14 cellular contexts compared by ENCODE assay signal in the genomic region with DNA sequence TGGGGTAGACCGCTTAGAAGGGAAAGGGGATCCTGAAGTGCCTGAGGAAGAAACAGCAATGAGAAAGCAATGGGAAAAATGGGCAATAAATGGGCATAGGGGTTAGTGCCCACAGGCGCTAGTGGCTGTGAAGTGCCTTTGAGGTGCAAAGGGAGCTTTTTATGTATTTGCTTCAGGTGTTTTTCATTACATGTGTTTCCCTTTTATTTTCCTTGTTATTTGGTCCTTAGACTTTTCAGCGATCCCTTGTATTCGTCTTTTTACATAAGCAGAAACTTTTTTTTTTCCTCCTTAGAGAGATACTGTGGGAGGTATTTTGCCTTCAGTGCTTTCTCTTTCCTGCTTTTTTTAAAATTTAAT. TPM values are rescaled to one million over a fixed set of nuclear protein-coding genes. Genes with fewer than 3 reads are reported as not detected.
DNase-seq lines count a peak whose midpoint lies in the region; ATAC-seq, FAIRE-seq and TF ChIP-seq lines count a peak whose summit lies in the region.
"Had no signal": no experiment of that assay in that cellular context is flagged by ENCODE, and none has a peak within 500 bp of the region (broad histone marks: within the 10 kb centered on the region; RNA-seq: fewer than 3 reads in every experiment).

No MANE protein-coding gene starts in this region.

- no peak for ATAC-seq in T-helper 17 cell
- ATAC-seq in left lung, result no peak
- ATAC-seq in activated CD8-positive, alpha-beta T cell treated with anti-CD3 and anti-CD28 coated beads for 36 hours, result no peak
- ATAC-seq: HCT116 had no signal

- H2BK20ac ChIP-seq in H9 (ENCODE audit: low read depth, low read length, poor library complexity, severe bottlenecking), result no peak overlapping the region

- no peak overlapping the region for H3K23ac ChIP-seq in H9 (ENCODE audit: insufficient read length, low read depth, low read length)

- H3K4me1 Mint-ChIP-seq in H9, result peaks cover 39 to 78% of the 10 kb centered on the region in 2 experiments
- H3K4me1 Mint-ChIP-seq in T-helper 17 cell, result peaks cover 28% of the 10 kb centered on the region
- H3K4me1 Mint-ChIP-seq in activated CD8-positive, alpha-beta T cell treated with anti-CD3 and anti-CD28 coated beads for 36 hours (ENCODE audit: low read depth), result peaks cover 19% of the 10 kb centered on the region

- H3K9ac ChIP-seq in H9 (ENCODE audit: extremely low read depth, insufficient read length, low read length), result no peak overlapping the region

- POLR2A ChIA-PET in activated CD8-positive, alpha-beta T cell treated with anti-CD3 and anti-CD28 coated beads for 36 hours (lab: Charles Lee), result interaction anchor here (0.6 kb wide), 1 partner anchor 32 kb away, joined by 3 read pairs; no protein-coding TSS in a partner anchor

- no peak overlapping the region for H3K14ac ChIP-seq in H9 (ENCODE audit: insufficient read depth, low read length)

- H3K23me2 ChIP-seq in H9 (ENCODE audit: insufficient read length, low read depth, low read length, poor library complexity, severe bottlenecking), result peaks cover 5% of the 10 kb centered on the region

- H3K4me3 Mint-ChIP-seq in H9, result peak overlapping the region in 1 of 2 experiments; percentile 43; a peak in 2 of 5 replicates
- H3K4me3 Mint-ChIP-seq in T-helper 17 cell, result peak overlapping the region; percentile 77
- no peak overlapping the region for H3K4me3 Mint-ChIP-seq in activated CD8-positive, alpha-beta T cell treated with anti-CD3 and anti-CD28 coated beads for 36 hours

- TF ChIP-seq CTCF in H9 (conservative IDR thresholded peaks at IDR 0.05), result no peak
- no peak for TF ChIP-seq CTCF in left lung (IDR thresholded peaks at IDR 0.05)
- no peak for TF ChIP-seq CTCF in suprapubic skin (IDR thresholded peaks at IDR 0.05)
- TF ChIP-seq CTCF in activated CD8-positive, alpha-beta T cell treated with anti-CD3 and anti-CD28 coated beads for 36 hours (IDR thresholded peaks at IDR 0.05), result no peak

- no peak overlapping the region for H3K18ac ChIP-seq in H9 (ENCODE audit: insufficient read length, low read depth, low read length)

- H3K36me3 Mint-ChIP-seq in H9 (ENCODE audit: insufficient read depth in 1 of 3, low read depth in 3 of 3) (no peaks in the 10 kb centered on the region), T-helper 17 cell (ENCODE audit: low read depth) (peaks cover 5% of the 10 kb centered on the region)
- peaks cover 1% of the 10 kb centered on the region for H3K36me3 Mint-ChIP-seq in activated CD8-positive, alpha-beta T cell treated with anti-CD3 and anti-CD28 coated beads for 36 hours (ENCODE audit: low read depth)

- no peak overlapping the region for H2BK15ac ChIP-seq in H9 (ENCODE audit: low read depth, low read length)

- H3K9me3 Mint-ChIP-seq in H9, result peaks cover 4 to 13% of the 10 kb centered on the region in 2 experiments
- no peaks in the 10 kb centered on the region for H3K9me3 Mint-ChIP-seq in activated CD8-positive, alpha-beta T cell treated with anti-CD3 and anti-CD28 coated beads for 36 hours
- H3K9me3 Mint-ChIP-seq: dendritic cell treated with granulocyte-macrophage colony-stimulating factor and Interleukin-4, amounts not matched to agents 40 ng/mL and 50 ng/mL, for 4 days had no signal

- H3K79me1 ChIP-seq in H9 (ENCODE audit: insufficient read depth, low read depth, low read length, poor library complexity, severe bottlenecking), result no peaks in the 10 kb centered on the region

- no peak overlapping the region for H3K27ac Mint-ChIP-seq in H9
- H3K27ac Mint-ChIP-seq in T-helper 17 cell, result no peak overlapping the region
- no peak overlapping the region for H3K27ac Mint-ChIP-seq in activated CD8-positive, alpha-beta T cell treated with anti-CD3 and anti-CD28 coated beads for 36 hours
- H3K27ac Mint-ChIP-seq: dendritic cell treated with granulocyte-macrophage colony-stimulating factor and Interleukin-4, amounts not matched to agents 40 ng/mL and 50 ng/mL, for 4 days had no signal

- H3K27me3 Mint-ChIP-seq in H9 (ENCODE audit: low read depth) (peaks cover 100% of the 10 kb centered on the region), T-helper 17 cell (peaks cover 74% of the 10 kb centered on the region)
- H3K27me3 Mint-ChIP-seq in activated CD8-positive, alpha-beta T cell treated with anti-CD3 and anti-CD28 coated beads for 36 hours, result peaks cover 52% of the 10 kb centered on the region

- H4K20me1 ChIP-seq in H9 (ENCODE audit: control insufficient read depth, insufficient read depth, insufficient read length), result peaks cover 2% of the 10 kb centered on the region

- DNase-seq in H9 (no peak), T-helper 17 cell (no peak), left lung (no peak), suprapubic skin (ENCODE audit: low spot score in 2 of 2) (no peak), RCC 7860 (ENCODE audit: low spot score) (no peak), OCI-M2 (lab: John Stamatoyannopoulos, UW; ENCODE audit: unreplicated experiment) (no peak)
- DNase-seq in activated CD8-positive, alpha-beta T cell treated with anti-CD3 and anti-CD28 coated beads for 36 hours, result no peak
- DNase-seq: activated CD4-positive, CD25-positive, alpha-beta regulatory T cell; DMS 273 treated with DMSO at 0.1 percent for 48 hours; NCI-H510A treated with DMSO at 0.1 percent for 48 hours had no signal

- H3K9me3 ChIP-seq in H9 (ENCODE audit: control insufficient read depth, low read depth, low read length) (no peaks in the 10 kb centered on the region), T-helper 17 cell (ENCODE audit: control insufficient read depth, low read length, poor library complexity, severe bottlenecking) (no peaks in the 10 kb centered on the region), left lung (no peaks in the 10 kb centered on the region), suprapubic skin (no peaks in the 10 kb centered on the region)

- peaks cover 7% of the 10 kb centered on the region for H3K4me1 ChIP-seq in H9 (ENCODE audit: insufficient read depth, low read length)
- peaks cover 66 to 90% of the 10 kb centered on the region in 2 donors for H3K4me1 ChIP-seq in left lung
- peaks cover 95% of the 10 kb centered on the region for H3K4me1 ChIP-seq in suprapubic skin

- no peak overlapping the region for H3K4ac ChIP-seq in H9 (ENCODE audit: low read depth, low read length)

- no peak overlapping the region for H2BK120ac ChIP-seq in H9 (ENCODE audit: low read depth, low read length, poor library complexity, severe bottlenecking)

- H2AK5ac ChIP-seq in H9 (ENCODE audit: insufficient read length, low read length), result no peak overlapping the region

- H3K27ac ChIP-seq in H9 (ENCODE audit: insufficient read length, low read depth, low read length) (no peak overlapping the region), left lung (peak overlapping the region; percentile 77 to 94), suprapubic skin (peak overlapping the region; percentile 97)

- intact Hi-C loops in left lung (cut with DNase I), result no loop called here
- intact Hi-C loops in activated CD8-positive, alpha-beta T cell treated with anti-CD3 and anti-CD28 coated beads for 36 hours (cut with micrococcal nuclease), result no loop called here

- no peak overlapping the region for H4K5ac ChIP-seq in H9 (ENCODE audit: insufficient read length, low read depth, low read length)

- H4K91ac ChIP-seq in H9 (ENCODE audit: insufficient read length, low read depth, low read length), result no peak overlapping the region

- H3K4me3 ChIP-seq in left lung (no peak overlapping the region), suprapubic skin (peak overlapping the region; percentile 50)

- no CpG with 5 or more reads among the region's 4 CpGs for WGBS in H9 (ENCODE audit: extremely low coverage, insufficient read length, low lambda C conversion rate)
- WGBS in suprapubic skin, result 49% methylated on average over 4 of the region's 4 CpGs

- no peak overlapping the region for H2BK12ac ChIP-seq in H9 (ENCODE audit: insufficient read length, low read depth, low read length)

- H3K27me3 ChIP-seq in H9 (ENCODE audit: insufficient read depth, low read length) (peaks cover 93% of the 10 kb centered on the region), left lung (peaks cover 0 to 56% of the 10 kb centered on the region in 2 donors), suprapubic skin (no peaks in the 10 kb centered on the region)

- H3K79me2 ChIP-seq in H9 (ENCODE audit: insufficient read depth, low read length), result no peaks in the 10 kb centered on the region

- H2BK5ac ChIP-seq in H9 (ENCODE audit: insufficient read length, low read length), result no peak overlapping the region

- no peaks in the 10 kb centered on the region for H3K36me3 ChIP-seq in left lung
- H3K36me3 ChIP-seq in suprapubic skin, result no peaks in the 10 kb centered on the region

- H3K4me2 ChIP-seq in H9 (ENCODE audit: insufficient read depth, insufficient read length, low read length), result peak overlapping the region; percentile 12

- H3T11ph ChIP-seq in H9 (ENCODE audit: low read length), result no peak overlapping the region

- TF ChIP-seq POLR2A in suprapubic skin (IDR thresholded peaks at IDR 0.05), result no peak

- no peak for TF ChIP-seq EP300 in suprapubic skin (IDR thresholded peaks at IDR 0.05)

- no peak overlapping the region for H2AFZ ChIP-seq in H9 (ENCODE audit: low read length)

- CTCF ChIA-PET in activated CD8-positive, alpha-beta T cell treated with anti-CD3 and anti-CD28 coated beads for 36 hours (lab: Charles Lee), result interaction anchor here (1.5 to 3.0 kb wide), 4 partner anchors 14 to 79 kb away, joined by 4 to 24 read pairs (median 16); no protein-coding TSS in a partner anchor

- H3K56ac ChIP-seq in H9 (ENCODE audit: insufficient read length, low read depth, low read length), result no peak overlapping the region

- no peak overlapping the region for H4K8ac ChIP-seq in H9 (replicated peaks; ENCODE audit: insufficient read length, low read depth, low read length)

- FAIRE-seq in RCC 7860 (lab: Jason Lieb, UNC), result no peak

RNA-seq across cellular contexts. Expression of a gene that starts 19.6 kb away (rescaled TPM):
- total RNA-seq in H9 (2021) (0.20 and 0.31 TPM in 2 replicates), T-helper 17 cell (under 1 TPM; 0.75 to 0.86 TPM), left lung (100 to 1,000 TPM; 166 to 237 TPM), suprapubic skin (100 to 1,000 TPM; 126 to 223 (median 176) TPM)
- 1 to 10 TPM; 4.7 to 5.0 TPM for total RNA-seq in activated CD8-positive, alpha-beta T cell treated with anti-CD3 and anti-CD28 coated beads for 36 hours

RNA-seq across cellular contexts. Expression of a gene that starts 45.5 kb away (rescaled TPM):
- 0.11 and 0.13 TPM in 2 replicates for total RNA-seq in H9 (2021)
- total RNA-seq in T-helper 17 cell, result not detected
- total RNA-seq in left lung, result under 1 TPM in 1 of 2 donors, not detected in 1; 0.13 TPM
- not detected for total RNA-seq in suprapubic skin
- not detected for total RNA-seq in activated CD8-positive, alpha-beta T cell treated with anti-CD3 and anti-CD28 coated beads for 36 hours
- total RNA-seq: glomerular endothelial cell, LHCN-M2 had no signal

RNA-seq across cellular contexts. Expression of a gene that starts 57.9 kb away (rescaled TPM):
- total RNA-seq in H9 (2021), result 44.5 and 45.6 TPM in 2 replicates
- total RNA-seq in T-helper 17 cell, result 1 to 10 TPM; 6.9 to 8.3 TPM
- total RNA-seq in left lung, result 10 to 100 TPM; 14.7 to 20.5 TPM
- total RNA-seq in suprapubic skin, result 10 to 100 TPM; 20.4 to 31.0 (median 24.8) TPM
- 10 to 100 TPM; 32.6 to 36.0 TPM for total RNA-seq in activated CD8-positive, alpha-beta T cell treated with anti-CD3 and anti-CD28 coated beads for 36 hours

Comparison
In these comparisons a context has a peak if more than half of its experiments do, and no peak if none do; other contexts are left out.
1. RNA of a gene that starts 19.6 kb away (total RNA-seq): 166 to 237 TPM in left lung and 126 to 223 TPM in suprapubic skin; 4.7 to 5.0 TPM in activated CD8-positive, alpha-beta T cell treated with anti-CD3 and anti-CD28 coated beads for 36 hours, 0.75 to 0.86 TPM in T-helper 17 cell and 0.20 to 0.31 TPM in H9; every median in the first group is over 10 times any median in the second.